Comparison of ENCODE assay signal across 8 cellular contexts in the genomic region with DNA sequence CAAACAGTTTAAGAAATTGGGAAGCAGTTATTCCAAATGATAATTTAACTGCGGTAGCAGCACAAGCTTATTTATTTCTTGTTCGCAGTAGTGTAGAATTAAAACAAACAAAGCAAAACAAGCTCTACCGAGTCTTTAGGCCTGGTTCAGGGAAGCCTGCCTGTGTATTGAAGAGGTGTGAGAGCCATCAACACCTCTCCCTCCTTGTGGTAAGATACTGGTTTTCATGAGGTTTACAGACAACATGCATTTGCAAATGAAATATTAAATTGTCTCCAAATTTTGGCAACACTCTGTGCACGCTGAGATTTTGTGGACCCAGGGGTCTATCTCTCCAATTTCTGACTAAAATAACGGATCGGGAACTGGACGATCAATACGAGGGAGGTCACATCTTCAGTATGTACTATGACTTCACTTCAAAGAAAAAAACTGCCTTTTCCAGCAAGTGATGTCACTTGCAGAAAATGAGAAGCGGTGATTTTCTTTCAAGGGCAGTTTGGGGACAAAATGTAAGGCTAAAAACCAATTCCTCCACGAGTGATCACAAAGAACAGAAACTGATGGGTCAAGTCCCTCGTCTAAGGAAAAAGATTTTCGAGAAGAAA. TPM values are rescaled to one million over a fixed set of nuclear protein-coding genes. Genes with fewer than 3 reads are reported as not detected.
DNase-seq lines count a peak whose midpoint lies in the region; ATAC-seq and TF ChIP-seq lines count a peak whose summit lies in the region.

No MANE protein-coding gene starts in this region.

- no peaks in the 10 kb centered on the region for H3K27me3 ChIP-seq in right cardiac atrium (ENCODE audit: control insufficient read depth, insufficient read depth)

- no peaks in the 10 kb centered on the region for H3K9me3 ChIP-seq in right cardiac atrium (ENCODE audit: control insufficient read depth, low read length)

- H3K27ac ChIP-seq in VCaP, result peak overlapping the region; percentile 86
- H3K27ac ChIP-seq in right cardiac atrium (ENCODE audit: low read length), result peak overlapping the region; percentile 90

- WGBS in right cardiac atrium, result 6% methylated on average over 12 of the region's 12 CpGs

- H3K36me3 Mint-ChIP-seq in stimulated activated effector memory CD8-positive, alpha-beta T cell treated with anti-CD3 and anti-CD28 coated beads, Interleukin-12 subunit alpha, Interleukin-12 subunit beta, amount 100 ng/mL, for 72 hours, result peaks cover 23% of the 10 kb centered on the region

- peak; percentile 32 for DNase-seq in NCI-H82 (lab: John Stamatoyannopoulos, UW)
- no peak for DNase-seq in NCI-H82 treated with DMSO at 0.1 percent for 48 hours (lab: John Stamatoyannopoulos, UW; ENCODE audit: unreplicated experiment)
- no peak for DNase-seq in right cardiac atrium
- DNase-seq in stimulated activated effector memory CD8-positive, alpha-beta T cell treated with anti-CD3 and anti-CD28 coated beads, Interleukin-12 subunit alpha, Interleukin-12 subunit beta, amount 100 ng/mL, for 72 hours (ENCODE audit: low spot score in 2 of 2), result peak in 1 of 2 donors; percentile 55
- DNase-seq in NCI-H345 treated with DMSO at 0.1 percent for 48 hours (lab: John Stamatoyannopoulos, UW; ENCODE audit: unreplicated experiment), result no peak
- DNase-seq in mucosa of gallbladder (ENCODE audit: low spot score), result no peak

- peak overlapping the region; percentile 92 for H3K4me3 Mint-ChIP-seq in stimulated activated effector memory CD8-positive, alpha-beta T cell treated with anti-CD3 and anti-CD28 coated beads, Interleukin-12 subunit alpha, Interleukin-12 subunit beta, amount 100 ng/mL, for 72 hours

- intact Hi-C loops in right cardiac atrium (cut with DNase I), result no loop called here

- TF ChIP-seq CTCF in VCaP (conservative IDR thresholded peaks at IDR 0.05), result no peak

- peak overlapping the region; percentile 94 for H3K27ac Mint-ChIP-seq in stimulated activated effector memory CD8-positive, alpha-beta T cell treated with anti-CD3 and anti-CD28 coated beads, Interleukin-12 subunit alpha, Interleukin-12 subunit beta, amount 100 ng/mL, for 72 hours

- H3K9me3 Mint-ChIP-seq in stimulated activated effector memory CD8-positive, alpha-beta T cell treated with anti-CD3 and anti-CD28 coated beads, Interleukin-12 subunit alpha, Interleukin-12 subunit beta, amount 100 ng/mL, for 72 hours, result no peaks in the 10 kb centered on the region

- no peaks in the 10 kb centered on the region for H3K4me1 ChIP-seq in right cardiac atrium (ENCODE audit: control insufficient read depth, insufficient read depth, low read length)

- peaks cover 44% of the 10 kb centered on the region for H3K4me1 Mint-ChIP-seq in stimulated activated effector memory CD8-positive, alpha-beta T cell treated with anti-CD3 and anti-CD28 coated beads, Interleukin-12 subunit alpha, Interleukin-12 subunit beta, amount 100 ng/mL, for 72 hours

- ATAC-seq in right cardiac atrium (no peak), HG03571 (IDR thresholded peaks at IDR 0.05; ENCODE audit: unreplicated experiment) (no peak)
- no peak for ATAC-seq in stimulated activated effector memory CD8-positive, alpha-beta T cell treated with anti-CD3 and anti-CD28 coated beads, Interleukin-12 subunit alpha, Interleukin-12 subunit beta, amount 100 ng/mL, for 72 hours

- H3K4me3 ChIP-seq in right cardiac atrium (ENCODE audit: low read length), result peak overlapping the region; percentile 92

RNA-seq across cellular contexts. Expression of a gene that starts 0.7 kb away (rescaled TPM):
- total RNA-seq in right cardiac atrium (10 to 100 TPM; 10.6 to 15.0 (median 14.0) TPM), mucosa of gallbladder (21.8 TPM)
- 6.7 TPM for polyA plus RNA-seq in right cardiac atrium

RNA-seq across cellular contexts. Expression of a gene that starts 18.4 kb away (rescaled TPM):
- 1 to 10 TPM; 1.2 to 2.4 (median 1.4) TPM for total RNA-seq in right cardiac atrium
- polyA plus RNA-seq in right cardiac atrium, result 0.66 TPM
- total RNA-seq in mucosa of gallbladder, result 81.0 TPM

Comparison
In these comparisons a context has a peak if more than half of its experiments do, and no peak if none do; other contexts are left out.
1. RNA of a gene that starts 18.4 kb away (total RNA-seq): 81.0 TPM in mucosa of gallbladder (single experiment); 1.2 to 2.4 TPM in right cardiac atrium; every median in the first group is over 10 times any median in the second.